In the genomic region with DNA sequence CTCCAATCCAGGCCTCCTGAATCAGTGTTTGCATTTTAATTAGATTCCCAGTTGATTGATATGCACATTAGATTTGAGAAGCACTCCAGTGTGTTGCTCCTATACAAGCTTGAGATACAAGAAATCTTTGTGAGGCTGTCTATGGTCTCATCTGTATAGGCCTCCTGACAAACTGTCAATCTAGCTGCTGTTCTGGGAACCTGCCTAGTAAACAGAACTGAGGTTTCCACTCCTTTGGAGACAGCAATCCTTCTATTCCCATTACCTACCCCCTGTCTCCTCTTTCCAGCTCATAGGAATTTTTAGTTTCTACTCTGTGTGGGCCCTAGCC, we compare ENCODE assay signal across 14 cellular contexts.
DNase-seq lines count a peak whose midpoint lies in the region; ATAC-seq and TF ChIP-seq lines count a peak whose summit lies in the region.
"Had no signal": no experiment of that assay in that cellular context is flagged by ENCODE, and none has a peak within 500 bp of the region (broad histone marks: within the 10 kb centered on the region; RNA-seq: fewer than 3 reads in every experiment).

No MANE protein-coding gene starts in this region.

- no peak overlapping the region for H3K27ac Mint-ChIP-seq in type B pancreatic cell
- H3K27ac Mint-ChIP-seq: B cell; T-helper 2 cell treated with Interferon-gamma antibody and Interleukin-4, amounts not matched to agents 5 μg/mL and 100 μg/mL, for 36 hours had no signal

- no peak for TF ChIP-seq CTCF in type B pancreatic cell (conservative IDR thresholded peaks at IDR 0.05)

- no peaks in the 10 kb centered on the region for H3K9me3 Mint-ChIP-seq in type B pancreatic cell
- H3K9me3 Mint-ChIP-seq: T-helper 2 cell treated with Interferon-gamma antibody and Interleukin-4, amounts not matched to agents 5 μg/mL and 100 μg/mL, for 36 hours had no signal

- no peak for DNase-seq in superior temporal gyrus (ENCODE audit: extremely low spot score)
- DNase-seq in activated effector memory CD4-positive, alpha-beta T cell treated with anti-CD3 and anti-CD28 coated beads, Interleukin-2, amount 50 U/mL, for 16 hours: no peak
- DNase-seq in type B pancreatic cell (ENCODE audit: extremely low spot score, unreplicated experiment): no peak
- DNase-seq in iPS-NIHi11 (ENCODE audit: low spot score): no peak
- DNase-seq: activated gamma-delta T cell, NCI-H1105 treated with DMSO at 0.1 percent for 48 hours, NCI-H526 had no signal

- peak; percentile 12 for ATAC-seq in GM18502 (IDR thresholded peaks at IDR 0.05; ENCODE audit: poor library complexity, unreplicated experiment)
- peak; percentile 11 for ATAC-seq in GM19372 (IDR thresholded peaks at IDR 0.05; ENCODE audit: low read depth, unreplicated experiment)
- peak; percentile 1 for ATAC-seq in HG02610 (IDR thresholded peaks at IDR 0.05; ENCODE audit: unreplicated experiment)
- ATAC-seq in HG03521 (IDR thresholded peaks at IDR 0.05; ENCODE audit: unreplicated experiment): peak; percentile 11

- H3K36me3 Mint-ChIP-seq in type B pancreatic cell: no peaks in the 10 kb centered on the region

- peaks cover 4% of the 10 kb centered on the region for H3K4me1 Mint-ChIP-seq in type B pancreatic cell (ENCODE audit: unreplicated experiment)
- H3K4me1 Mint-ChIP-seq: B cell; stimulated activated naive B cell treated with anti-CD40 and anti-IgM and Interleukin-4, amounts not matched to agents 10 μg/mL and 1 μg/mL and 100 μg/mL, for 72 hours had no signal

- H3K4me3 Mint-ChIP-seq in type B pancreatic cell: no peak overlapping the region
- H3K4me3 Mint-ChIP-seq: B cell; stimulated activated naive B cell treated with anti-CD40 and anti-IgM and Interleukin-4, amounts not matched to agents 10 μg/mL and 1 μg/mL and 100 μg/mL, for 72 hours; T-helper 2 cell treated with Interferon-gamma antibody and Interleukin-4, amounts not matched to agents 5 μg/mL and 100 μg/mL, for 36 hours had no signal

- H3K27me3 Mint-ChIP-seq in type B pancreatic cell: no peaks in the 10 kb centered on the region
- H3K27me3 Mint-ChIP-seq: B cell had no signal
